In genomic region chr1:8378202-8378601, GRCh38 we compare ENCODE assay signal across 11 cellular contexts.
A peak's percentile ranks its signal among the peaks of the same experiment; 100 is the strongest.
DNase-seq lines count a peak whose midpoint lies in the region; ATAC-seq, FAIRE-seq and TF ChIP-seq lines count a peak whose summit lies in the region.
"Had no signal": no experiment of that assay in that cellular context is flagged by ENCODE, and none has a peak within 500 bp of the region (broad histone marks: within the 10 kb centered on the region; RNA-seq: fewer than 3 reads in every experiment).

No MANE protein-coding gene starts in this region.

- H3K27ac Mint-ChIP-seq in WTC11: peak overlapping the region; percentile 94; the same call in 1 of the 2 replicates
- H3K27ac Mint-ChIP-seq in stimulated activated memory B cell treated with anti-CD40 and anti-IgM and Interleukin-4, amounts not matched to agents 10 μg/mL and 1 μg/mL and 100 μg/mL, for 72 hours: peak overlapping the region; percentile 61
- H3K27ac Mint-ChIP-seq in T-helper 2 cell treated with Interferon-gamma antibody and Interleukin-4, amounts not matched to agents 5 μg/mL and 100 μg/mL, for 36 hours: no peak overlapping the region
- H3K27ac Mint-ChIP-seq: activated naive CD4-positive, alpha-beta T cell treated with anti-CD3 and anti-CD28 coated beads, Interleukin-2, amount 10 ng/mL, durations not matched to agents 7 days and 5 days had no signal

- 0 out of 2 replicates have a peak, but pooled peaks cover 2% of the 10 kb centered on the region for H3K36me3 Mint-ChIP-seq in WTC11
- H3K36me3 Mint-ChIP-seq in stimulated activated memory B cell treated with anti-CD40 and anti-IgM and Interleukin-4, amounts not matched to agents 10 μg/mL and 1 μg/mL and 100 μg/mL, for 72 hours: peaks cover 30% of the 10 kb centered on the region
- peaks cover 11% of the 10 kb centered on the region for H3K36me3 Mint-ChIP-seq in T-helper 2 cell treated with Interferon-gamma antibody and Interleukin-4, amounts not matched to agents 5 μg/mL and 100 μg/mL, for 36 hours (ENCODE audit: low read depth)

- H3K4me3 Mint-ChIP-seq in WTC11: no peak overlapping the region
- no peak overlapping the region for H3K4me3 Mint-ChIP-seq in stimulated activated memory B cell treated with anti-CD40 and anti-IgM and Interleukin-4, amounts not matched to agents 10 μg/mL and 1 μg/mL and 100 μg/mL, for 72 hours
- no peak overlapping the region for H3K4me3 Mint-ChIP-seq in T-helper 2 cell treated with Interferon-gamma antibody and Interleukin-4, amounts not matched to agents 5 μg/mL and 100 μg/mL, for 36 hours
- H3K4me3 Mint-ChIP-seq: activated naive CD4-positive, alpha-beta T cell treated with anti-CD3 and anti-CD28 coated beads, Interleukin-2, amount 10 ng/mL, durations not matched to agents 7 days and 5 days had no signal

- no peaks in the 10 kb centered on the region for H3K9me3 Mint-ChIP-seq in WTC11
- no peaks in the 10 kb centered on the region for H3K9me3 Mint-ChIP-seq in stimulated activated memory B cell treated with anti-CD40 and anti-IgM and Interleukin-4, amounts not matched to agents 10 μg/mL and 1 μg/mL and 100 μg/mL, for 72 hours
- no peaks in the 10 kb centered on the region for H3K9me3 Mint-ChIP-seq in T-helper 2 cell treated with Interferon-gamma antibody and Interleukin-4, amounts not matched to agents 5 μg/mL and 100 μg/mL, for 36 hours
- H3K9me3 Mint-ChIP-seq: activated naive CD4-positive, alpha-beta T cell treated with anti-CD3 and anti-CD28 coated beads, Interleukin-2, amount 10 ng/mL, durations not matched to agents 7 days and 5 days had no signal

- no peak for FAIRE-seq in kidney (lab: Jason Lieb, UNC)

- H3K4me1 ChIP-seq in kidney (ENCODE audit: control insufficient read depth in 1 of 2, insufficient read depth in 1 of 2, low read depth in 1 of 2, low read length in 2 of 2): peaks cover 54 to 62% of the 10 kb centered on the region in 2 donors

- no peak for TF ChIP-seq CTCF in WTC11 (IDR thresholded peaks at IDR 0.05)
- no peak for TF ChIP-seq CTCF in kidney (IDR thresholded peaks at IDR 0.05; ENCODE audit: borderline replicate concordance, extremely low read depth, insufficient read depth)

- H3K36me3 ChIP-seq in kidney (ENCODE audit: control insufficient read depth in 1 of 2, insufficient read depth in 2 of 2, low read length in 2 of 2): peaks cover under 1 to 9% of the 10 kb centered on the region in 2 donors

- H3K27ac ChIP-seq in kidney (ENCODE audit: low read depth in 2 of 2, low read length in 2 of 2): peak overlapping the region; percentile 34 to 35

- H3K9me3 ChIP-seq in kidney (ENCODE audit: control insufficient read depth in 1 of 2, low read length in 2 of 2): no peaks in the 10 kb centered on the region

- intact Hi-C loops in kidney (cut with DNase I) (no loop called here), head of caudate nucleus (cut with DNase I) (no loop called here)

- POLR2A ChIA-PET in WTC11 (lab: Charles Lee): no interaction called here

- no peak overlapping the region for H3K9ac ChIP-seq in kidney (ENCODE audit: low read length in 2 of 2)

- peak; percentile 18 for DNase-seq in KBM-7
- DNase-seq in WTC11 (ENCODE audit: low spot score): no peak
- DNase-seq in kidney: no peak
- DNase-seq in T-helper 2 cell treated with Interferon-gamma antibody and Interleukin-4, amounts not matched to agents 5 μg/mL and 100 μg/mL, for 36 hours (ENCODE audit: low spot score): no peak
- no peak for DNase-seq in head of caudate nucleus
- DNase-seq in Ammon's horn (ENCODE audit: low spot score): no peak
- DNase-seq: activated naive CD4-positive, alpha-beta T cell treated with anti-CD3 and anti-CD28 coated beads, Interleukin-2, amount 10 ng/mL, durations not matched to agents 7 days and 5 days; NCI-H1930; T-helper 2 cell had no signal

- peaks cover 81% of the 10 kb centered on the region for H3K4me1 Mint-ChIP-seq in WTC11
- H3K4me1 Mint-ChIP-seq in stimulated activated memory B cell treated with anti-CD40 and anti-IgM and Interleukin-4, amounts not matched to agents 10 μg/mL and 1 μg/mL and 100 μg/mL, for 72 hours: peaks cover 72% of the 10 kb centered on the region
- H3K4me1 Mint-ChIP-seq in T-helper 2 cell treated with Interferon-gamma antibody and Interleukin-4, amounts not matched to agents 5 μg/mL and 100 μg/mL, for 36 hours (ENCODE audit: low read depth): peaks cover 33% of the 10 kb centered on the region

- in situ Hi-C loops in KBM-7 (cut with MboI; ENCODE audit: low pct_unique_long_range_greater_than_20kb, low sequenced_read_pairs): no loop called here

- no peak for ATAC-seq in WTC11
- no peak for ATAC-seq in stimulated activated memory B cell treated with anti-CD40 and anti-IgM and Interleukin-4, amounts not matched to agents 10 μg/mL and 1 μg/mL and 100 μg/mL, for 72 hours
- ATAC-seq in HG03139 (IDR thresholded peaks at IDR 0.05; ENCODE audit: unreplicated experiment): no peak

- H3K27me3 Mint-ChIP-seq in WTC11 (ENCODE audit: low read depth): no peaks in the 10 kb centered on the region
- H3K27me3 Mint-ChIP-seq in stimulated activated memory B cell treated with anti-CD40 and anti-IgM and Interleukin-4, amounts not matched to agents 10 μg/mL and 1 μg/mL and 100 μg/mL, for 72 hours: no peaks in the 10 kb centered on the region
- H3K27me3 Mint-ChIP-seq in T-helper 2 cell treated with Interferon-gamma antibody and Interleukin-4, amounts not matched to agents 5 μg/mL and 100 μg/mL, for 36 hours (ENCODE audit: low read depth): no peaks in the 10 kb centered on the region
- H3K27me3 Mint-ChIP-seq: activated naive CD4-positive, alpha-beta T cell treated with anti-CD3 and anti-CD28 coated beads, Interleukin-2, amount 10 ng/mL, durations not matched to agents 7 days and 5 days had no signal

- no peak overlapping the region for H3K4me3 ChIP-seq in kidney (ENCODE audit: low read length in 2 of 2)

- CTCF ChIA-PET in WTC11 (lab: Charles Lee): interaction anchor here (1.2 kb wide), 1 partner anchor 19 kb away, joined by 3 read pairs; no protein-coding TSS in a partner anchor

TF ChIP-seq in WTC11, 78 proteins besides CTCF, POLR2A, EP300 and RAD21:
- TF ChIP-seq USF2 (CRISPR knock-in tag; IDR thresholded peaks at IDR 0.05) (no peak), ZBTB21 (CRISPR knock-in tag; IDR thresholded peaks at IDR 0.05; ENCODE audit: borderline replicate concordance) (no peak)
